Comparison of ENCODE assay signal across 21 cellular contexts in genomic region chr10:71344916-71345557, GRCh38. TPM values are rescaled to one million over a fixed set of nuclear protein-coding genes. Genes with fewer than 3 reads are reported as not detected.
A peak's percentile ranks its signal among the peaks of the same experiment; 100 is the strongest.
DNase-seq lines count a peak whose midpoint lies in the region; ATAC-seq, FAIRE-seq and TF ChIP-seq lines count a peak whose summit lies in the region.
"Had no signal": no experiment of that assay in that cellular context is flagged by ENCODE, and none has a peak within 500 bp of the region (broad histone marks: within the 10 kb centered on the region; RNA-seq: fewer than 3 reads in every experiment).

No MANE protein-coding gene starts in this region.

- FAIRE-seq in astrocyte (lab: Jason Lieb, UNC), result no peak

- H3K79me2 ChIP-seq in astrocyte (ENCODE audit: insufficient read depth, low read length), result no peaks in the 10 kb centered on the region

- peaks cover 3% of the 10 kb centered on the region for H3K9me3 Mint-ChIP-seq in astrocyte (ENCODE audit: unreplicated experiment)
- H3K9me3 Mint-ChIP-seq: activated B cell treated with CpG ODN at 0.5 μM for 24 hours; activated T-helper 2 cell treated with anti-CD3 and anti-CD28 coated beads, Interferon-gamma antibody, Interleukin-2, Interleukin-4, amounts not matched to agents 10 μg/mL and 5 μg/mL and 100 μg/mL, durations not matched to agents 14 hours and 24 hours and 36 hours; CD8-positive, alpha-beta T cell had no signal

- ATAC-seq in left lung, result peak; percentile 29
- no peak for ATAC-seq in HG03521 (IDR thresholded peaks at IDR 0.05; ENCODE audit: unreplicated experiment)
- ATAC-seq: CD8-positive, alpha-beta T cell; T-helper 17 cell had no signal

- H3K27ac ChIP-seq in BLaER1 (no peak overlapping the region), astrocyte (ENCODE audit: low read depth, low read length) (no peak overlapping the region), left lung (no peak overlapping the region)
- H3K27ac ChIP-seq: esophagus squamous epithelium, KMS-11, suprapubic skin had no signal

- peaks cover 6% of the 10 kb centered on the region for H3K4me1 Mint-ChIP-seq in astrocyte (ENCODE audit: low read depth, unreplicated experiment)
- H3K4me1 Mint-ChIP-seq: activated B cell treated with CpG ODN at 0.5 μM for 24 hours had no signal

- H4K20me1 ChIP-seq in BLaER1 (peaks cover 58% of the 10 kb centered on the region), astrocyte (ENCODE audit: insufficient read depth, low read length) (peaks cover 5% of the 10 kb centered on the region)

- peak; percentile 26 for DNase-seq in Jurkat, Clone E6-1 (ENCODE audit: low read depth, low spot score)
- DNase-seq in astrocyte (ENCODE audit: low read depth), result no peak
- no peak for DNase-seq in left lung
- DNase-seq in activated T-cell treated with anti-CD3 and anti-CD28 coated beads, Interleukin-2, amount 50 U/mL, for 1 hour, result no peak
- no peak for DNase-seq in NCI-H1092 treated with DMSO at 0.1 percent for 48 hours (lab: John Stamatoyannopoulos, UW)
- no peak for DNase-seq in GM13976 (ENCODE audit: low spot score)
- DNase-seq: activated B cell treated with CpG ODN at 0.5 μM for 24 hours; CD8-positive, alpha-beta T cell; EL; esophagus squamous epithelium; head of caudate nucleus; NCI-H1105; NCI-H446 treated with DMSO at 0.1 percent for 48 hours; SHP77; stimulated activated CD4-positive, alpha-beta T cell treated with anti-CD3 and anti-CD28 coated beads, Interleukin-4, amount 100 ng/mL, for 1 hour; T-helper 17 cell had no signal

- no peak overlapping the region for H2AFZ ChIP-seq in astrocyte (ENCODE audit: low read depth, low read length)

- TF ChIP-seq CTCF in astrocyte (IDR thresholded peaks at IDR 0.05; ENCODE audit: insufficient read depth, low read depth, low read length), result no peak
- TF ChIP-seq CTCF in left lung (IDR thresholded peaks at IDR 0.05), result no peak
- TF ChIP-seq CTCF in GM13976 (IDR thresholded peaks at IDR 0.05; ENCODE audit: borderline replicate concordance, control extremely low read depth, extremely low read depth, insufficient read depth, missing control alignments), result no peak

- H3K9me3 ChIP-seq in BLaER1 (no peaks in the 10 kb centered on the region), astrocyte (ENCODE audit: insufficient read depth, low read depth, low read length) (no peaks in the 10 kb centered on the region), left lung (no peaks in the 10 kb centered on the region)
- H3K9me3 ChIP-seq: esophagus squamous epithelium, suprapubic skin had no signal

- H3K4me2 ChIP-seq in BLaER1, result peak overlapping the region; percentile 40; the same call in 1 of the 2 replicates
- no peak overlapping the region for H3K4me2 ChIP-seq in astrocyte (ENCODE audit: low read length)
- H3K4me2 ChIP-seq: KMS-11 had no signal

- H3K36me3 ChIP-seq in BLaER1 (peaks cover 40% of the 10 kb centered on the region), astrocyte (ENCODE audit: insufficient read depth, low read length) (no peaks in the 10 kb centered on the region), left lung (peaks cover 0 to under 1% of the 10 kb centered on the region in 2 donors)
- H3K36me3 ChIP-seq: suprapubic skin had no signal

- H3K4me3 Mint-ChIP-seq in astrocyte (ENCODE audit: unreplicated experiment), result no peak overlapping the region
- H3K4me3 Mint-ChIP-seq: activated B cell treated with CpG ODN at 0.5 μM for 24 hours; CD8-positive, alpha-beta T cell; T-helper 17 cell had no signal

- intact Hi-C loops in left lung (cut with DNase I), result no loop called here

- in situ Hi-C loops in GM13976 (cut with MboI; ENCODE audit: low sequenced_read_pairs, unreplicated experiment), result no loop called here

- H3K4me1 ChIP-seq in BLaER1 (peaks cover 22% of the 10 kb centered on the region), astrocyte (ENCODE audit: insufficient read depth, low read length) (peaks cover 3% of the 10 kb centered on the region), left lung (peaks cover 12 to 21% of the 10 kb centered on the region in 2 donors)

- peaks cover 60% of the 10 kb centered on the region for H3K27me3 Mint-ChIP-seq in astrocyte (ENCODE audit: low read depth, unreplicated experiment)
- H3K27me3 Mint-ChIP-seq: activated B cell treated with CpG ODN at 0.5 μM for 24 hours, T-helper 17 cell had no signal

- no peak overlapping the region for H3K9ac ChIP-seq in BLaER1
- no peak overlapping the region for H3K9ac ChIP-seq in astrocyte (ENCODE audit: low read length)
- H3K9ac ChIP-seq: KMS-11 had no signal

- H3K36me3 Mint-ChIP-seq in astrocyte (ENCODE audit: low read depth, unreplicated experiment), result no peaks in the 10 kb centered on the region

- H3K27me3 ChIP-seq in BLaER1 (no peaks in the 10 kb centered on the region; the same call in 1 of the 2 replicates), astrocyte (ENCODE audit: insufficient read depth, low read length) (no peaks in the 10 kb centered on the region), left lung (no peaks in the 10 kb centered on the region)
- H3K27me3 ChIP-seq: esophagus squamous epithelium, suprapubic skin had no signal

- H3K27ac Mint-ChIP-seq in astrocyte (ENCODE audit: unreplicated experiment), result peak overlapping the region; percentile 47
- H3K27ac Mint-ChIP-seq: activated B cell treated with CpG ODN at 0.5 μM for 24 hours; activated T-helper 2 cell treated with anti-CD3 and anti-CD28 coated beads, Interferon-gamma antibody, Interleukin-2, Interleukin-4, amounts not matched to agents 10 μg/mL and 5 μg/mL and 100 μg/mL, durations not matched to agents 14 hours and 24 hours and 36 hours; CD8-positive, alpha-beta T cell; T-helper 17 cell had no signal

- H3K4me3 ChIP-seq in BLaER1 (no peak overlapping the region), astrocyte (ENCODE audit: insufficient read depth, low read depth, low read length) (no peak overlapping the region), left lung (no peak overlapping the region)
- no peak overlapping the region for H3K4me3 ChIP-seq in Jurkat, Clone E6-1 (ENCODE audit: low read length)
- H3K4me3 ChIP-seq: esophagus squamous epithelium, suprapubic skin had no signal

RNA-seq across cellular contexts. Expression of gene SLC29A3, which starts 26.0 kb away (rescaled TPM):
- 13.1 TPM for polyA plus RNA-seq in Jurkat, Clone E6-1 (2012; ENCODE audit: insufficient read depth, insufficient read length)
- total RNA-seq in astrocyte (3.2 and 3.4 TPM in 2 replicates), left lung (10 to 100 TPM in 1 of 2 donors, 1 to 10 TPM in 1; 7.8 to 13.4 TPM)

RNA-seq across cellular contexts. Expression of gene CDH23, which starts 51.7 kb away (rescaled TPM):
- polyA plus RNA-seq in Jurkat, Clone E6-1 (2012; ENCODE audit: insufficient read depth, insufficient read length), result 1.8 TPM
- 0.17 TPM in 1 of 2 replicates, not detected in the other for total RNA-seq in astrocyte
- 10 to 100 TPM; 22.4 to 22.8 TPM for total RNA-seq in left lung

Comparison
In these comparisons a context has a peak if more than half of its experiments do, and no peak if none do; other contexts are left out.
1. RNA of gene CDH23, which starts 51.7 kb away (total RNA-seq): 22.4 to 22.8 TPM in left lung; 0.17 TPM in astrocyte; every median in the first group is over 10 times any median in the second.